In genomic region chr16:24966599-24966998, GRCh38 we compare ENCODE assay signal across 13 cellular contexts. TPM values are rescaled to one million over a fixed set of nuclear protein-coding genes. Genes with fewer than 3 reads are reported as not detected.
A peak's percentile ranks its signal among the peaks of the same experiment; 100 is the strongest.
DNase-seq lines count a peak whose midpoint lies in the region; ATAC-seq and TF ChIP-seq lines count a peak whose summit lies in the region.
"Had no signal": no experiment of that assay in that cellular context is flagged by ENCODE, and none has a peak within 500 bp of the region (broad histone marks: within the 10 kb centered on the region; RNA-seq: fewer than 3 reads in every experiment).

No MANE protein-coding gene starts in this region.

- no peak overlapping the region for H3K23ac ChIP-seq in neuronal stem cell (ENCODE audit: low read depth, low read length, poor library complexity)

- H3K79me1 ChIP-seq in neuronal stem cell (ENCODE audit: low read depth, low read length) = no peaks in the 10 kb centered on the region

- no peak overlapping the region for H3K4ac ChIP-seq in neuronal stem cell (ENCODE audit: low read length)

- H3K14ac ChIP-seq in neuronal stem cell (ENCODE audit: low read length) = no peak overlapping the region

- TF ChIP-seq CTCF in hepatocyte (IDR thresholded peaks at IDR 0.05; ENCODE audit: poor library complexity) (no peak), mucosa of descending colon (IDR thresholded peaks at IDR 0.05) (no peak)

- DNase-seq in activated T-cell treated with anti-CD3 and anti-CD28 coated beads, Interleukin-2, amount 50 U/mL, for 24 hours = no peak
- no peak for DNase-seq in activated T-cell treated with anti-CD3 and anti-CD28 coated beads, Interleukin-2, amount 50 U/mL, for 1 hour
- DNase-seq in hepatocyte (ENCODE audit: low spot score) = peak; percentile 50
- DNase-seq in mucosa of descending colon = no peak
- DNase-seq in NOMO-1 treated with dmso at 0.1 percent for 144 hours (lab: John Stamatoyannopoulos, UW; ENCODE audit: unreplicated experiment) = no peak
- DNase-seq in HuH-7.5 (ENCODE audit: low spot score) = no peak
- DNase-seq in neuronal stem cell (ENCODE audit: low spot score) = no peak
- DNase-seq: ACHN; C1 segment of cervical spinal cord; CD4-positive, alpha-beta T cell; DMS79; GM23248 had no signal

- H3K4me1 ChIP-seq in hepatocyte (ENCODE audit: insufficient read depth) = no peaks in the 10 kb centered on the region
- H3K4me1 ChIP-seq in mucosa of descending colon (ENCODE audit: low read depth) = no peaks in the 10 kb centered on the region
- H3K4me1 ChIP-seq in neuronal stem cell (ENCODE audit: control insufficient read depth in 2 of 2, insufficient read depth in 1 of 2, low read depth in 1 of 2, low read length in 2 of 2) = no peaks in the 10 kb centered on the region

- H3K4me2 ChIP-seq in hepatocyte = no peak overlapping the region
- H3K4me2 ChIP-seq in neuronal stem cell (ENCODE audit: insufficient read depth, low read length, poor library complexity, severe bottlenecking) = no peak overlapping the region

- H3K27ac ChIP-seq in hepatocyte (peak overlapping the region; percentile 81), neuronal stem cell (replicated peaks; ENCODE audit: low read length) (no peak overlapping the region)
- H3K27ac ChIP-seq: GM23248 had no signal

- H3K4me1 Mint-ChIP-seq in activated T-cell treated with anti-CD3 and anti-CD28 coated beads, Interleukin-2, amount 50 U/mL, for 24 hours (ENCODE audit: low read depth) = peaks cover 2% of the 10 kb centered on the region

- no peak overlapping the region for H3K4me3 ChIP-seq in hepatocyte
- H3K4me3 ChIP-seq in mucosa of descending colon = no peak overlapping the region
- no peak overlapping the region for H3K4me3 ChIP-seq in neuronal stem cell (ENCODE audit: low read length in 2 of 2)
- H3K4me3 ChIP-seq: GM12878, GM23248 had no signal

- H3K9me2 ChIP-seq in hepatocyte (replicated peaks; ENCODE audit: insufficient read depth) = no peaks in the 10 kb centered on the region

- H4K8ac ChIP-seq in neuronal stem cell (ENCODE audit: low read depth, low read length) = no peak overlapping the region

- H2AFZ ChIP-seq in hepatocyte = no peak overlapping the region
- H2AFZ ChIP-seq in neuronal stem cell (ENCODE audit: low read length) = no peak overlapping the region
- H2AFZ ChIP-seq: GM23248 had no signal

- ATAC-seq in mucosa of descending colon = peak; percentile 26
- ATAC-seq: GM12878 had no signal

- H3K9me3 Mint-ChIP-seq in activated T-cell treated with anti-CD3 and anti-CD28 coated beads, Interleukin-2, amount 50 U/mL, for 24 hours = peaks cover 6% of the 10 kb centered on the region

- H3K27me3 ChIP-seq in hepatocyte (no peaks in the 10 kb centered on the region), neuronal stem cell (ENCODE audit: control insufficient read depth in 3 of 3, insufficient read depth in 3 of 3, low read depth in 1 of 3, low read length in 3 of 3) (no peaks in the 10 kb centered on the region)

- 90% methylated on average over 2 of the region's 2 CpGs for WGBS in hepatocyte (ENCODE audit: low lambda C conversion rate, missing lambda C conversion rate)
- no CpG with 5 or more reads among the region's 2 CpGs for WGBS in neuronal stem cell (ENCODE audit: extremely low coverage in 2 of 2, insufficient read length in 2 of 2, insufficient replicate concordance in 1 of 2), 2 donors

- H4K91ac ChIP-seq in neuronal stem cell (ENCODE audit: low read depth, low read length, poor library complexity) = no peak overlapping the region

- H3K27ac Mint-ChIP-seq in activated T-cell treated with anti-CD3 and anti-CD28 coated beads, Interleukin-2, amount 50 U/mL, for 24 hours = peak overlapping the region; percentile 22
- H3K27ac Mint-ChIP-seq: CD4-positive, alpha-beta T cell had no signal

- H2BK12ac ChIP-seq in neuronal stem cell (ENCODE audit: low read length) = no peak overlapping the region

- intact Hi-C loops in mucosa of descending colon (cut with DNase I, micrococcal nuclease) = no loop called here

- H2BK5ac ChIP-seq in neuronal stem cell (ENCODE audit: low read length) = no peak overlapping the region

- H2BK15ac ChIP-seq in neuronal stem cell (ENCODE audit: low read length) = no peak overlapping the region

- no peaks in the 10 kb centered on the region for H3K27me3 Mint-ChIP-seq in activated T-cell treated with anti-CD3 and anti-CD28 coated beads, Interleukin-2, amount 50 U/mL, for 24 hours
- H3K27me3 Mint-ChIP-seq: CD4-positive, alpha-beta T cell had no signal

- H3K36me3 ChIP-seq in hepatocyte (replicated peaks; ENCODE audit: insufficient read depth, low read depth) = peaks cover 11% of the 10 kb centered on the region
- no peaks in the 10 kb centered on the region for H3K36me3 ChIP-seq in mucosa of descending colon (ENCODE audit: low read depth)
- H3K36me3 ChIP-seq in neuronal stem cell (replicated peaks in 1 of 2; ENCODE audit: control insufficient read depth in 2 of 2, insufficient read depth in 2 of 2, low read length in 2 of 2) = peaks cover 40 to 98% of the 10 kb centered on the region in 2 donors

- no peak overlapping the region for H3K4me3 Mint-ChIP-seq in activated T-cell treated with anti-CD3 and anti-CD28 coated beads, Interleukin-2, amount 50 U/mL, for 24 hours
- H3K4me3 Mint-ChIP-seq: CD4-positive, alpha-beta T cell had no signal

- no peak overlapping the region for H3K18ac ChIP-seq in neuronal stem cell (ENCODE audit: low read length)

- H4K20me1 ChIP-seq in hepatocyte (ENCODE audit: insufficient read depth, poor library complexity, severe bottlenecking) = no peaks in the 10 kb centered on the region

- no peak overlapping the region for H2BK120ac ChIP-seq in neuronal stem cell (ENCODE audit: low read depth, low read length)

- peaks cover 94% of the 10 kb centered on the region for H3K36me3 Mint-ChIP-seq in activated T-cell treated with anti-CD3 and anti-CD28 coated beads, Interleukin-2, amount 50 U/mL, for 24 hours (ENCODE audit: low read depth)

- peaks cover 5% of the 10 kb centered on the region for H3K79me2 ChIP-seq in hepatocyte

- no peaks in the 10 kb centered on the region for H3K9me3 ChIP-seq in hepatocyte (ENCODE audit: low read depth)
- peaks cover 5% of the 10 kb centered on the region for H3K9me3 ChIP-seq in mucosa of descending colon
- H3K9me3 ChIP-seq in neuronal stem cell (replicated peaks in 1 of 2; ENCODE audit: control insufficient read depth in 2 of 2, insufficient read depth in 1 of 2, low read depth in 1 of 2, low read length in 2 of 2) = peaks cover 11 to 31% of the 10 kb centered on the region in 2 donors

- H2AK5ac ChIP-seq in neuronal stem cell (ENCODE audit: low read depth, low read length) = no peak overlapping the region

- H3K9ac ChIP-seq in neuronal stem cell (ENCODE audit: low read depth, low read length, poor library complexity) = no peak overlapping the region
- H3K9ac ChIP-seq: GM23248 had no signal

RNA-seq across cellular contexts. Expression of gene ARHGAP17, which starts 48.6 kb away (rescaled TPM):
- total RNA-seq in hepatocyte (41.0 and 50.1 TPM in 2 replicates), mucosa of descending colon (100 to 1,000 TPM in 2 of 3 donors, 10 to 100 TPM in 1; 95.4 to 145 (median 111) TPM)
- polyA plus RNA-seq in hepatocyte = 55.8 and 56.1 TPM in 2 replicates
- polyA plus RNA-seq in neuronal stem cell (2013, experiment 1 of 2) = 63.9 TPM
- 64.4 TPM for polyA plus RNA-seq in neuronal stem cell (2013, experiment 2 of 2)
